8 cellular contexts compared by ENCODE assay signal in genomic region chr20:37335642-37336368, GRCh38. TPM values are rescaled to one million over a fixed set of nuclear protein-coding genes. Genes with fewer than 3 reads are reported as not detected.
DNase-seq lines count a peak whose midpoint lies in the region; ATAC-seq and TF ChIP-seq lines count a peak whose summit lies in the region.
"Had no signal": no experiment of that assay in that cellular context is flagged by ENCODE, and none has a peak within 500 bp of the region (broad histone marks: within the 10 kb centered on the region; RNA-seq: fewer than 3 reads in every experiment).

No MANE protein-coding gene starts in this region.

- H3K4me2 ChIP-seq in smooth muscle cell = peak overlapping the region; percentile 64

- H3K27me3 ChIP-seq in smooth muscle cell (ENCODE audit: low read depth) = no peaks in the 10 kb centered on the region

- H3K36me3 Mint-ChIP-seq in IgD-negative memory B cell = no peaks in the 10 kb centered on the region
- no peaks in the 10 kb centered on the region for H3K36me3 Mint-ChIP-seq in effector memory CD8-positive, alpha-beta T cell (ENCODE audit: insufficient read depth)

- no peaks in the 10 kb centered on the region for H3K9me3 ChIP-seq in smooth muscle cell (replicated peaks; ENCODE audit: low read depth)

- peak; percentile 8 for ATAC-seq in GM21381 (IDR thresholded peaks at IDR 0.05; ENCODE audit: unreplicated experiment)
- no peak for ATAC-seq in effector memory CD8-positive, alpha-beta T cell (replicated peaks)

- no peaks in the 10 kb centered on the region for H3K27me3 Mint-ChIP-seq in IgD-negative memory B cell
- H3K27me3 Mint-ChIP-seq in effector memory CD8-positive, alpha-beta T cell = no peaks in the 10 kb centered on the region

- H2AFZ ChIP-seq in smooth muscle cell (ENCODE audit: low read depth) = no peak overlapping the region

- peaks cover 5% of the 10 kb centered on the region for H3K4me1 ChIP-seq in smooth muscle cell (ENCODE audit: low read depth)

- H4K20me1 ChIP-seq in smooth muscle cell (ENCODE audit: low read depth) = no peaks in the 10 kb centered on the region

- H3K9ac ChIP-seq in smooth muscle cell (ENCODE audit: low read depth) = no peak overlapping the region

- H3K36me3 ChIP-seq in smooth muscle cell (ENCODE audit: low read depth) = no peaks in the 10 kb centered on the region

- peaks cover 21 to 28% (median 27%) of the 10 kb centered on the region in 3 donors for H3K4me1 Mint-ChIP-seq in IgD-negative memory B cell
- H3K4me1 Mint-ChIP-seq in effector memory CD8-positive, alpha-beta T cell (ENCODE audit: low read depth in 2 of 2) = peaks cover 13 to 15% of the 10 kb centered on the region in 2 donors

- no peaks in the 10 kb centered on the region for H3K9me3 Mint-ChIP-seq in IgD-negative memory B cell
- no peaks in the 10 kb centered on the region for H3K9me3 Mint-ChIP-seq in effector memory CD8-positive, alpha-beta T cell

- H3K4me3 Mint-ChIP-seq in IgD-negative memory B cell = peak overlapping the region; percentile 63 to 89 (median 78)
- H3K4me3 Mint-ChIP-seq in effector memory CD8-positive, alpha-beta T cell = peak overlapping the region; percentile 57 to 65

- DNase-seq in effector memory CD8-positive, alpha-beta T cell = no peak
- no peak for DNase-seq in smooth muscle cell (lab: John Stamatoyannopoulos, UW; ENCODE audit: unreplicated experiment)
- no peak for DNase-seq in NCI-H774 (lab: John Stamatoyannopoulos, UW)
- DNase-seq in NCI-H526 treated with DMSO at 0.1 percent for 48 hours (lab: John Stamatoyannopoulos, UW) = no peak
- DNase-seq in AG08395 (ENCODE audit: low spot score) = no peak

- no peak for TF ChIP-seq CTCF in smooth muscle cell (IDR thresholded peaks at IDR 0.05; ENCODE audit: borderline replicate concordance, insufficient read depth, poor library complexity, severe bottlenecking)

- peaks cover 5% of the 10 kb centered on the region for H3F3A ChIP-seq in smooth muscle cell (ENCODE audit: low read depth)

- WGBS in smooth muscle cell (ENCODE audit: low lambda C conversion rate) = 54% methylated on average over 15 of the region's 15 CpGs

- H3K27ac Mint-ChIP-seq in IgD-negative memory B cell = peak overlapping the region; percentile 53 to 87 (median 81)
- H3K27ac Mint-ChIP-seq in effector memory CD8-positive, alpha-beta T cell = peak overlapping the region; percentile 49 to 87

- H3K27ac ChIP-seq in smooth muscle cell (ENCODE audit: low read depth) = peak overlapping the region; percentile 55
- H3K27ac ChIP-seq: SK-N-MC had no signal

- H3K4me3 ChIP-seq in smooth muscle cell = no peak overlapping the region
- H3K4me3 ChIP-seq: SK-N-MC had no signal

- H3K79me2 ChIP-seq in smooth muscle cell (ENCODE audit: low read depth) = no peaks in the 10 kb centered on the region

RNA-seq across cellular contexts. Expression of gene SRC, which starts 10.1 kb away (rescaled TPM):
- polyA plus RNA-seq in IgD-negative memory B cell = 2.3 TPM
- 26.7 and 36.5 TPM in 2 replicates for total RNA-seq in smooth muscle cell
- polyA plus RNA-seq in smooth muscle cell = 26.0 and 47.7 TPM in 2 replicates

RNA-seq across cellular contexts. Expression of gene MANBAL, which starts 46.4 kb away (rescaled TPM):
- 27.7 TPM for polyA plus RNA-seq in IgD-negative memory B cell
- 28.1 and 33.7 TPM in 2 replicates for total RNA-seq in smooth muscle cell
- polyA plus RNA-seq in smooth muscle cell = 86.2 and 89.0 TPM in 2 replicates
